Comparison of ENCODE assay signal across 30 cellular contexts in genomic region chr11:125276635-125277008, GRCh38.
"Had no signal": no experiment of that assay in that cellular context is flagged by ENCODE, and none has a peak within 500 bp of the region (broad histone marks: within the 10 kb centered on the region; RNA-seq: fewer than 3 reads in every experiment).

No MANE protein-coding gene starts in this region.

- H3K9me3 ChIP-seq: colonic mucosa, mucosa of descending colon, right atrium auricular region, sigmoid colon, testis, tibial nerve, upper lobe of left lung had no signal

- H2AFZ ChIP-seq: neural progenitor cell, parathyroid adenoma had no signal

- H3K79me2 ChIP-seq: parathyroid adenoma had no signal

- H3K4me1 Mint-ChIP-seq: immature natural killer cell; memory B cell; naive thymus-derived CD4-positive, alpha-beta T cell; stimulated activated memory B cell treated with anti-CD40 and anti-IgM and Interleukin-4, amounts not matched to agents 10 μg/mL and 1 μg/mL and 100 μg/mL, for 72 hours had no signal

- H3K27me3 Mint-ChIP-seq: dendritic cell treated with granulocyte-macrophage colony-stimulating factor and Interleukin-4, amounts not matched to agents 40 ng/mL and 50 ng/mL, for 4 days; progenitor cell of endocrine pancreas had no signal

- FAIRE-seq: urothelium cell line had no signal

- H3K9me3 Mint-ChIP-seq: dendritic cell treated with granulocyte-macrophage colony-stimulating factor and Interleukin-4, amounts not matched to agents 40 ng/mL and 50 ng/mL, for 4 days; endodermal cell; immature natural killer cell; memory B cell; mesothelial cell of epicardium; naive thymus-derived CD4-positive, alpha-beta T cell; nephron; neural progenitor cell; stimulated activated memory B cell treated with anti-CD40 and anti-IgM and Interleukin-4, amounts not matched to agents 10 μg/mL and 1 μg/mL and 100 μg/mL, for 72 hours had no signal

- H3K36me3 ChIP-seq: colonic mucosa, neural progenitor cell, right atrium auricular region, sigmoid colon, tibial nerve, upper lobe of left lung had no signal

- DNase-seq: colonic mucosa; effector CD8-positive, alpha-beta T cell; endodermal cell; foreskin keratinocyte; hypothalamus; immature natural killer cell; islet precursor cell; left ventricle myocardium superior; mucosa of descending colon; naive thymus-derived CD4-positive, alpha-beta T cell; sigmoid colon; stimulated activated CD4-positive, alpha-beta T cell treated with anti-CD3 and anti-CD28 coated beads, Interleukin-2, amount 100 ng/mL, for 24 hours; stimulated activated CD4-positive, alpha-beta T cell treated with anti-CD3 and anti-CD28 coated beads, Interleukin-4, amount 100 ng/mL, for 24 hours; stimulated activated naive CD8-positive, alpha-beta T cell treated with anti-CD3 and anti-CD28 coated beads, Interleukin-15, Interleukin-2, amounts not matched to agents 100 U/mL and 50 U/mL, for 24 hours; testis; upper lobe of left lung had no signal

- H3K4me1 ChIP-seq: colonic mucosa, foreskin keratinocyte, parathyroid adenoma, sigmoid colon had no signal

- H3K27ac ChIP-seq: colonic mucosa, epithelial cell of prostate, foreskin keratinocyte, neural progenitor cell, parathyroid adenoma, sigmoid colon, testis, tibial nerve, upper lobe of left lung had no signal

- H3K4me3 ChIP-seq: colonic mucosa, lung, mucosa of descending colon, neural progenitor cell, right atrium auricular region, sigmoid colon, testis, tibial nerve, upper lobe of left lung had no signal

- H3K9ac ChIP-seq: neural progenitor cell, parathyroid adenoma had no signal

- H3K4me2 ChIP-seq: neural progenitor cell had no signal

- H3K36me3 Mint-ChIP-seq: immature natural killer cell; memory B cell; mesothelial cell of epicardium; naive thymus-derived CD4-positive, alpha-beta T cell; stimulated activated memory B cell treated with anti-CD40 and anti-IgM and Interleukin-4, amounts not matched to agents 10 μg/mL and 1 μg/mL and 100 μg/mL, for 72 hours had no signal

- ATAC-seq: esophagus mucosa; foreskin keratinocyte; mucosa of descending colon; naive thymus-derived CD4-positive, alpha-beta T cell; stimulated activated memory B cell treated with anti-CD40 and anti-IgM and Interleukin-4, amounts not matched to agents 10 μg/mL and 1 μg/mL and 100 μg/mL, for 72 hours; stimulated activated naive CD8-positive, alpha-beta T cell treated with anti-CD3 and anti-CD28 coated beads, Interleukin-15, Interleukin-2, amounts not matched to agents 100 U/mL and 50 U/mL, for 24 hours had no signal

- H3K4me3 Mint-ChIP-seq: dendritic cell treated with granulocyte-macrophage colony-stimulating factor and Interleukin-4, amounts not matched to agents 40 ng/mL and 50 ng/mL, for 4 days; endodermal cell; immature natural killer cell; memory B cell; mesothelial cell of epicardium; naive thymus-derived CD4-positive, alpha-beta T cell; nephron; neural progenitor cell; stimulated activated memory B cell treated with anti-CD40 and anti-IgM and Interleukin-4, amounts not matched to agents 10 μg/mL and 1 μg/mL and 100 μg/mL, for 72 hours had no signal

- H3K27ac Mint-ChIP-seq: dendritic cell treated with granulocyte-macrophage colony-stimulating factor and Interleukin-4, amounts not matched to agents 40 ng/mL and 50 ng/mL, for 4 days; endodermal cell; immature natural killer cell; memory B cell; mesothelial cell of epicardium; naive thymus-derived CD4-positive, alpha-beta T cell; nephron; neural progenitor cell; progenitor cell of endocrine pancreas; stimulated activated memory B cell treated with anti-CD40 and anti-IgM and Interleukin-4, amounts not matched to agents 10 μg/mL and 1 μg/mL and 100 μg/mL, for 72 hours had no signal

- H3K27me3 ChIP-seq: colonic mucosa, neural progenitor cell, right atrium auricular region, sigmoid colon, testis, tibial nerve, upper lobe of left lung had no signal
